1 cellular context compared by ENCODE assay signal in the genomic region with DNA sequence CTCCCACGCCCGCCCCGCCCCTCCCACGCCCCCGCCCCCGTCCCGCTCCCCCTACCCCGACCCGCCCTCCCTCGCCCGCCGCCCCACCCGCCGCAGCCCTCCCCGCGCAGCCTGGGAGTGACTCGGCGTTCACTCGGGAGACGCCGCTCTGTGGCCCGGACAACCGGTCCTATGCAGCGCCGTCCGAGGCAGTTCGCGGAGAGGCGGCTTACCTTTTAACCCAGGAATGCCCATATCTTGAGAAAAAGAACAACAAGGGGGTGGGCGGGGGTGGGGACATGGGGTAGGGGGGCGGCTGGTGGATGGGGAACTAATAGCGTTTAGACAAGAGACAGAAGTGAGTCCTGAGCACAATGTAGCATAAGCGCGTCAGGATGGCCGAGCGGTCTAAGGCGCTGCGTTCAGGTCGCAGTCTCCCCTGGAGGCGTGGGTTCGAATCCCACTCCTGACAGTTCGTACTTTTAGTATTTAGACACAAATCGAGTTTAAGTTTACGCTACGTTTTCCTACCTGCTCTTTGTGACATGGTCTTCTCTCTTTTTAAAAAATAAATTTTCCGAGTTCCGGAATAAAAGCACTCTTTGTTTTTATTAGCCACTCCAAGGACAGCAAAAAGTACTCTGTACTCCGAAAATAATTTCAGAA.
A peak's percentile ranks its signal among the peaks of the same experiment; 100 is the strongest.
TF ChIP-seq lines count a peak whose summit lies in the region.

No MANE protein-coding gene starts in this region.

TF ChIP-seq in HEK293, 187 proteins besides CTCF, POLR2A, EP300 and RAD21 (continued from another document and continues in another):
- TF ChIP-seq, protein P1, sequence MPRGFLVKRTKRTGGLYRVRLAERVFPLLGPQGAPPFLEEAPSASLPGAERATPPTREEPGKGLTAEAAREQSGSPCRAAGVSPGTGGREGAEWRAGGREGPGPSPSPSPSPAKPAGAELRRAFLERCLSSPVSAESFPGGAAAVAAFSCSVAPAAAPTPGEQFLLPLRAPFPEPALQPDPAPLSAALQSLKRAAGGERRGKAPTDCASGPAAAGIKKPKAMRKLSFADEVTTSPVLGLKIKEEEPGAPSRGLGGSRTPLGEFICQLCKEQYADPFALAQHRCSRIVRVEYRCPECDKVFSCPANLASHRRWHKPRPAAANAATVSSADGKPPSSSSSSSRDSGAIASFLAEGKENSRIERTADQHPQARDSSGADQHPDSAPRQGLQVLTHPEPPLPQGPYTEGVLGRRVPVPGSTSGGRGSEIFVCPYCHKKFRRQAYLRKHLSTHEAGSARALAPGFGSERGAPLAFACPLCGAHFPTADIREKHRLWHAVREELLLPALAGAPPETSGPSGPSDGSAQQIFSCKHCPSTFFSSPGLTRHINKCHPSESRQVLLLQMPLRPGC (tag by site-specific recombination; IDR thresholded peaks at IDR 0.05): 0 out of 2 replicates have a peak, but pooled peaks have one; percentile 50
- TF ChIP-seq ZNF548 (tag by site-specific recombination; IDR thresholded peaks at IDR 0.05) (no peak), PRDM1 (tag by site-specific recombination; IDR thresholded peaks at IDR 0.05) (no peak; the same call in 1 of the 2 replicates), ZSCAN30 (tag by site-specific recombination; IDR thresholded peaks at IDR 0.05) (peak; percentile 35; the same call in 1 of the 2 replicates), ZNF391 (tag by site-specific recombination; IDR thresholded peaks at IDR 0.05; ENCODE audit: borderline replicate concordance, low read depth) (peak; percentile 94; the same call in 1 of the 2 replicates), ZNF654 (tag by site-specific recombination; IDR thresholded peaks at IDR 0.05; ENCODE audit: low read depth) (no peak), ZNF776 (tag by site-specific recombination; IDR thresholded peaks at IDR 0.05; ENCODE audit: borderline replicate concordance) (no peak), ZNF585B (tag by site-specific recombination; IDR thresholded peaks at IDR 0.05) (no peak), ZNF350 (tag by site-specific recombination; IDR thresholded peaks at IDR 0.05) (no peak), ZIC2 (tag by site-specific recombination; IDR thresholded peaks at IDR 0.05) (no peak), ZNF660 (tag by site-specific recombination; IDR thresholded peaks at IDR 0.05) (peak; percentile 70; the same call in 1 of the 2 replicates), ZNF701 (tag by site-specific recombination; IDR thresholded peaks at IDR 0.05) (no peak), ZNF792 (tag by site-specific recombination; IDR thresholded peaks at IDR 0.05) (no peak), YY1 (tag by site-specific recombination; IDR thresholded peaks at IDR 0.05) (peak; percentile 65), ZNF707 (tag by site-specific recombination; IDR thresholded peaks at IDR 0.05) (no peak), ZNF426 (tag by site-specific recombination; IDR thresholded peaks at IDR 0.05) (peak; percentile 11; the same call in 1 of the 2 replicates), ZNF274 (IDR thresholded peaks at IDR 0.05; ENCODE audit: low read length) (no peak), ZNF274 (tag by site-specific recombination; IDR thresholded peaks at IDR 0.05; ENCODE audit: borderline replicate concordance) (no peak), ZNF76 (tag by site-specific recombination; IDR thresholded peaks at IDR 0.05; ENCODE audit: borderline replicate concordance, low read depth) (0 out of 2 replicates have a peak, but pooled peaks have one; percentile 11), ZNF311 (tag by site-specific recombination; IDR thresholded peaks at IDR 0.05; ENCODE audit: borderline replicate concordance) (no peak), ZNF174 (tag by site-specific recombination; IDR thresholded peaks at IDR 0.05) (no peak), SP7 (tag by site-specific recombination; IDR thresholded peaks at IDR 0.05) (peak; percentile 37), ZNF837 (tag by site-specific recombination; IDR thresholded peaks at IDR 0.05) (no peak), ZNF621 (tag by site-specific recombination; IDR thresholded peaks at IDR 0.05) (no peak), ZBTB7A (tag by site-specific recombination; IDR thresholded peaks at IDR 0.05; ENCODE audit: low read depth) (0 out of 2 replicates have a peak, but pooled peaks have one; percentile 47), ZNF670 (tag by site-specific recombination; IDR thresholded peaks at IDR 0.05; ENCODE audit: low read depth) (no peak), ZNF623 (tag by site-specific recombination; IDR thresholded peaks at IDR 0.05) (0 out of 2 replicates have a peak, but pooled peaks have one; percentile 9), ZNF777 (tag by site-specific recombination; IDR thresholded peaks at IDR 0.05; ENCODE audit: borderline replicate concordance) (no peak), REPIN1 (tag by site-specific recombination; IDR thresholded peaks at IDR 0.05; ENCODE audit: low read depth) (0 out of 2 replicates have a peak, but pooled peaks have one; percentile 13), ZNF560 (tag by site-specific recombination; IDR thresholded peaks at IDR 0.05; ENCODE audit: borderline replicate concordance) (no peak), TCF7L2 (IDR thresholded peaks at IDR 0.05; ENCODE audit: borderline replicate concordance, low read depth, low read length) (no peak), SP2 (tag by site-specific recombination; IDR thresholded peaks at IDR 0.05) (0 out of 2 replicates have a peak, but pooled peaks have one; percentile 1), OVOL3 (tag by site-specific recombination; IDR thresholded peaks at IDR 0.05) (no peak)
- TF ChIP-seq, protein P2, sequence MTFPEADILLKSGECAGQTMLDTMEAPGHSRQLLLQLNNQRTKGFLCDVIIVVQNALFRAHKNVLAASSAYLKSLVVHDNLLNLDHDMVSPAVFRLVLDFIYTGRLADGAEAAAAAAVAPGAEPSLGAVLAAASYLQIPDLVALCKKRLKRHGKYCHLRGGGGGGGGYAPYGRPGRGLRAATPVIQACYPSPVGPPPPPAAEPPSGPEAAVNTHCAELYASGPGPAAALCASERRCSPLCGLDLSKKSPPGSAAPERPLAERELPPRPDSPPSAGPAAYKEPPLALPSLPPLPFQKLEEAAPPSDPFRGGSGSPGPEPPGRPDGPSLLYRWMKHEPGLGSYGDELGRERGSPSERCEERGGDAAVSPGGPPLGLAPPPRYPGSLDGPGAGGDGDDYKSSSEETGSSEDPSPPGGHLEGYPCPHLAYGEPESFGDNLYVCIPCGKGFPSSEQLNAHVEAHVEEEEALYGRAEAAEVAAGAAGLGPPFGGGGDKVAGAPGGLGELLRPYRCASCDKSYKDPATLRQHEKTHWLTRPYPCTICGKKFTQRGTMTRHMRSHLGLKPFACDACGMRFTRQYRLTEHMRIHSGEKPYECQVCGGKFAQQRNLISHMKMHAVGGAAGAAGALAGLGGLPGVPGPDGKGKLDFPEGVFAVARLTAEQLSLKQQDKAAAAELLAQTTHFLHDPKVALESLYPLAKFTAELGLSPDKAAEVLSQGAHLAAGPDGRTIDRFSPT (tag by site-specific recombination; IDR thresholded peaks at IDR 0.05): no peak
- TF ChIP-seq, protein P3, sequence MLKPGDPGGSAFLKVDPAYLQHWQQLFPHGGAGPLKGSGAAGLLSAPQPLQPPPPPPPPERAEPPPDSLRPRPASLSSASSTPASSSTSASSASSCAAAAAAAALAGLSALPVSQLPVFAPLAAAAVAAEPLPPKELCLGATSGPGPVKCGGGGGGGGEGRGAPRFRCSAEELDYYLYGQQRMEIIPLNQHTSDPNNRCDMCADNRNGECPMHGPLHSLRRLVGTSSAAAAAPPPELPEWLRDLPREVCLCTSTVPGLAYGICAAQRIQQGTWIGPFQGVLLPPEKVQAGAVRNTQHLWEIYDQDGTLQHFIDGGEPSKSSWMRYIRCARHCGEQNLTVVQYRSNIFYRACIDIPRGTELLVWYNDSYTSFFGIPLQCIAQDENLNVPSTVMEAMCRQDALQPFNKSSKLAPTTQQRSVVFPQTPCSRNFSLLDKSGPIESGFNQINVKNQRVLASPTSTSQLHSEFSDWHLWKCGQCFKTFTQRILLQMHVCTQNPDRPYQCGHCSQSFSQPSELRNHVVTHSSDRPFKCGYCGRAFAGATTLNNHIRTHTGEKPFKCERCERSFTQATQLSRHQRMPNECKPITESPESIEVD (tag by site-specific recombination; IDR thresholded peaks at IDR 0.05): no peak
- TF ChIP-seq, protein P4, sequence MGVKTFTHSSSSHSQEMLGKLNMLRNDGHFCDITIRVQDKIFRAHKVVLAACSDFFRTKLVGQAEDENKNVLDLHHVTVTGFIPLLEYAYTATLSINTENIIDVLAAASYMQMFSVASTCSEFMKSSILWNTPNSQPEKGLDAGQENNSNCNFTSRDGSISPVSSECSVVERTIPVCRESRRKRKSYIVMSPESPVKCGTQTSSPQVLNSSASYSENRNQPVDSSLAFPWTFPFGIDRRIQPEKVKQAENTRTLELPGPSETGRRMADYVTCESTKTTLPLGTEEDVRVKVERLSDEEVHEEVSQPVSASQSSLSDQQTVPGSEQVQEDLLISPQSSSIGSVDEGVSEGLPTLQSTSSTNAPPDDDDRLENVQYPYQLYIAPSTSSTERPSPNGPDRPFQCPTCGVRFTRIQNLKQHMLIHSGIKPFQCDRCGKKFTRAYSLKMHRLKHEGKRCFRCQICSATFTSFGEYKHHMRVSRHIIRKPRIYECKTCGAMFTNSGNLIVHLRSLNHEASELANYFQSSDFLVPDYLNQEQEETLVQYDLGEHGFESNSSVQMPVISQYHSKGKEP (tag by site-specific recombination; IDR thresholded peaks at IDR 0.05): 0 out of 2 replicates have a peak, but pooled peaks have one; percentile 35
- TF ChIP-seq, protein P5, sequence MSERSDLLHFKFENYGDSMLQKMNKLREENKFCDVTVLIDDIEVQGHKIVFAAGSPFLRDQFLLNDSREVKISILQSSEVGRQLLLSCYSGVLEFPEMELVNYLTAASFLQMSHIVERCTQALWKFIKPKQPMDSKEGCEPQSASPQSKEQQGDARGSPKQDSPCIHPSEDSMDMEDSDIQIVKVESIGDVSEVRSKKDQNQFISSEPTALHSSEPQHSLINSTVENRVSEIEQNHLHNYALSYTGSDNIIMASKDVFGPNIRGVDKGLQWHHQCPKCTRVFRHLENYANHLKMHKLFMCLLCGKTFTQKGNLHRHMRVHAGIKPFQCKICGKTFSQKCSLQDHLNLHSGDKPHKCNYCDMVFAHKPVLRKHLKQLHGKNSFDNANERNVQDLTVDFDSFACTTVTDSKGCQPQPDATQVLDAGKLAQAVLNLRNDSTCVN (tag by site-specific recombination; optimal IDR thresholded peaks at IDR 0.05): no peak
- TF ChIP-seq, protein P6, sequence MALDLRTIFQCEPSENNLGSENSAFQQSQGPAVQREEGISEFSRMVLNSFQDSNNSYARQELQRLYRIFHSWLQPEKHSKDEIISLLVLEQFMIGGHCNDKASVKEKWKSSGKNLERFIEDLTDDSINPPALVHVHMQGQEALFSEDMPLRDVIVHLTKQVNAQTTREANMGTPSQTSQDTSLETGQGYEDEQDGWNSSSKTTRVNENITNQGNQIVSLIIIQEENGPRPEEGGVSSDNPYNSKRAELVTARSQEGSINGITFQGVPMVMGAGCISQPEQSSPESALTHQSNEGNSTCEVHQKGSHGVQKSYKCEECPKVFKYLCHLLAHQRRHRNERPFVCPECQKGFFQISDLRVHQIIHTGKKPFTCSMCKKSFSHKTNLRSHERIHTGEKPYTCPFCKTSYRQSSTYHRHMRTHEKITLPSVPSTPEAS (tag by site-specific recombination; IDR thresholded peaks at IDR 0.05): no peak
- TF ChIP-seq, protein P7, sequence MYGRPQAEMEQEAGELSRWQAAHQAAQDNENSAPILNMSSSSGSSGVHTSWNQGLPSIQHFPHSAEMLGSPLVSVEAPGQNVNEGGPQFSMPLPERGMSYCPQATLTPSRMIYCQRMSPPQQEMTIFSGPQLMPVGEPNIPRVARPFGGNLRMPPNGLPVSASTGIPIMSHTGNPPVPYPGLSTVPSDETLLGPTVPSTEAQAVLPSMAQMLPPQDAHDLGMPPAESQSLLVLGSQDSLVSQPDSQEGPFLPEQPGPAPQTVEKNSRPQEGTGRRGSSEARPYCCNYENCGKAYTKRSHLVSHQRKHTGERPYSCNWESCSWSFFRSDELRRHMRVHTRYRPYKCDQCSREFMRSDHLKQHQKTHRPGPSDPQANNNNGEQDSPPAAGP (tag by site-specific recombination; IDR thresholded peaks at IDR 0.05): peak; percentile 85
- TF ChIP-seq, protein P8, sequence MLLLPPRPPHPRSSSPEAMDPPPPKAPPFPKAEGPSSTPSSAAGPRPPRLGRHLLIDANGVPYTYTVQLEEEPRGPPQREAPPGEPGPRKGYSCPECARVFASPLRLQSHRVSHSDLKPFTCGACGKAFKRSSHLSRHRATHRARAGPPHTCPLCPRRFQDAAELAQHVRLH (tag by site-specific recombination; IDR thresholded peaks at IDR 0.05): peak; percentile 28; the same call in 1 of the 2 replicates
- TF ChIP-seq, protein P9, sequence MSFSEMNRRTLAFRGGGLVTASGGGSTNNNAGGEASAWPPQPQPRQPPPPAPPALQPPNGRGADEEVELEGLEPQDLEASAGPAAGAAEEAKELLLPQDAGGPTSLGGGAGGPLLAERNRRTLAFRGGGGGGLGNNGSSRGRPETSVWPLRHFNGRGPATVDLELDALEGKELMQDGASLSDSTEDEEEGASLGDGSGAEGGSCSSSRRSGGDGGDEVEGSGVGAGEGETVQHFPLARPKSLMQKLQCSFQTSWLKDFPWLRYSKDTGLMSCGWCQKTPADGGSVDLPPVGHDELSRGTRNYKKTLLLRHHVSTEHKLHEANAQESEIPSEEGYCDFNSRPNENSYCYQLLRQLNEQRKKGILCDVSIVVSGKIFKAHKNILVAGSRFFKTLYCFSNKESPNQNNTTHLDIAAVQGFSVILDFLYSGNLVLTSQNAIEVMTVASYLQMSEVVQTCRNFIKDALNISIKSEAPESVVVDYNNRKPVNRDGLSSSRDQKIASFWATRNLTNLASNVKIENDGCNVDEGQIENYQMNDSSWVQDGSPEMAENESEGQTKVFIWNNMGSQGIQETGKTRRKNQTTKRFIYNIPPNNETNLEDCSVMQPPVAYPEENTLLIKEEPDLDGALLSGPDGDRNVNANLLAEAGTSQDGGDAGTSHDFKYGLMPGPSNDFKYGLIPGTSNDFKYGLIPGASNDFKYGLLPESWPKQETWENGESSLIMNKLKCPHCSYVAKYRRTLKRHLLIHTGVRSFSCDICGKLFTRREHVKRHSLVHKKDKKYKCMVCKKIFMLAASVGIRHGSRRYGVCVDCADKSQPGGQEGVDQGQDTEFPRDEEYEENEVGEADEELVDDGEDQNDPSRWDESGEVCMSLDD (tag by site-specific recombination; IDR thresholded peaks at IDR 0.05): no peak
- TF ChIP-seq, protein P10, sequence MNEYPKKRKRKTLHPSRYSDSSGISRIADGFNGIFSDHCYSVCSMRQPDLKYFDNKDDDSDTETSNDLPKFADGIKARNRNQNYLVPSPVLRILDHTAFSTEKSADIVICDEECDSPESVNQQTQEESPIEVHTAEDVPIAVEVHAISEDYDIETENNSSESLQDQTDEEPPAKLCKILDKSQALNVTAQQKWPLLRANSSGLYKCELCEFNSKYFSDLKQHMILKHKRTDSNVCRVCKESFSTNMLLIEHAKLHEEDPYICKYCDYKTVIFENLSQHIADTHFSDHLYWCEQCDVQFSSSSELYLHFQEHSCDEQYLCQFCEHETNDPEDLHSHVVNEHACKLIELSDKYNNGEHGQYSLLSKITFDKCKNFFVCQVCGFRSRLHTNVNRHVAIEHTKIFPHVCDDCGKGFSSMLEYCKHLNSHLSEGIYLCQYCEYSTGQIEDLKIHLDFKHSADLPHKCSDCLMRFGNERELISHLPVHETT (tag by site-specific recombination; IDR thresholded peaks at IDR 0.05): peak; percentile 40; the same call in 1 of the 2 replicates
- TF ChIP-seq, protein P11, sequence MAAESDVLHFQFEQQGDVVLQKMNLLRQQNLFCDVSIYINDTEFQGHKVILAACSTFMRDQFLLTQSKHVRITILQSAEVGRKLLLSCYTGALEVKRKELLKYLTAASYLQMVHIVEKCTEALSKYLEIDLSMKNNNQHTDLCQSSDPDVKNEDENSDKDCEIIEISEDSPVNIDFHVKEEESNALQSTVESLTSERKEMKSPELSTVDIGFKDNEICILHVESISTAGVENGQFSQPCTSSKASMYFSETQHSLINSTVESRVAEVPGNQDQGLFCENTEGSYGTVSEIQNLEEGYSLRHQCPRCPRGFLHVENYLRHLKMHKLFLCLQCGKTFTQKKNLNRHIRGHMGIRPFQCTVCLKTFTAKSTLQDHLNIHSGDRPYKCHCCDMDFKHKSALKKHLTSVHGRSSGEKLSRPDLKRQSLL (tag by site-specific recombination; IDR thresholded peaks at IDR 0.05): peak; percentile 43; the same call in 1 of the 2 replicates
